Comparison of ENCODE assay signal across 27 cellular contexts in the genomic region with DNA sequence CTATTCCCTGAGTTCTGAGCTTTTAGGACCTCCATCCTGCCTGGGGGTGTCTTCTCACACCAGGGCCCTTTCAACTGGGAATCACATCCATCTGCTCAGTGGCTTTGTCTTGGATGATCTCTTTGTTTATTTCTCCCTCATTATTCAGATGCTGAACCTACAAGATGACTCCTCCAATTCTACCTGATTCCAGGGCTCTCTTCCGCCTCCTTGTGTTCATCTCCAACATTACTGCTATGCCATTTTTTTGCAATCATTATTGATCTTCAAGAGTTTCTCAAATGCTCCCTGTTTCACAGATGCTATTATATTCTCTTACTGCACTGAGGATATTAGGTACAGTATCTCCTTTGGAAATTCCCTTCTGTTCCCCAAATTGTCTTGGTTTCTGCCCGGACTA.
DNase-seq lines count a peak whose midpoint lies in the region; ATAC-seq, FAIRE-seq and TF ChIP-seq lines count a peak whose summit lies in the region.
"Had no signal": no experiment of that assay in that cellular context is flagged by ENCODE, and none has a peak within 500 bp of the region (broad histone marks: within the 10 kb centered on the region; RNA-seq: fewer than 3 reads in every experiment).

No MANE protein-coding gene starts in this region.

- no peak overlapping the region for H3K23ac ChIP-seq in H9 (ENCODE audit: insufficient read length, low read depth, low read length)

- H3K18ac ChIP-seq in H9 (ENCODE audit: insufficient read length, low read depth, low read length), result no peak overlapping the region

- TF ChIP-seq CTCF in H9 (conservative IDR thresholded peaks at IDR 0.05) (peak; percentile 69), glutamatergic neuron (IDR thresholded peaks at IDR 0.05; ENCODE audit: partially characterized antibody, unreplicated experiment) (peak; percentile 41), RWPE1 (conservative IDR thresholded peaks at IDR 0.05; ENCODE audit: low read depth) (no peak)

- FAIRE-seq in HTR-8/SVneo (lab: Jason Lieb, UNC), result no peak
- FAIRE-seq: endometrium, keratinocyte, pancreas had no signal

- peaks cover 8% of the 10 kb centered on the region; the same call in 1 of the 2 replicates for H3K36me3 ChIP-seq in BLaER1
- H3K36me3 ChIP-seq: MG63, pancreas had no signal

- H3K36me3 Mint-ChIP-seq in H9 (ENCODE audit: insufficient read depth in 1 of 3, low read depth in 3 of 3), result peaks cover 20 to 43% (median 27%) of the 10 kb centered on the region in 3 experiments
- peaks cover 18% of the 10 kb centered on the region for H3K36me3 Mint-ChIP-seq in glutamatergic neuron (ENCODE audit: unreplicated experiment)

- no peak overlapping the region for H3K4ac ChIP-seq in H9 (ENCODE audit: low read depth, low read length)

- no peak overlapping the region for H2BK120ac ChIP-seq in H9 (ENCODE audit: low read depth, low read length, poor library complexity, severe bottlenecking)

- peak overlapping the region; percentile 86 for H3K27ac ChIP-seq in BLaER1
- H3K27ac ChIP-seq in H9 (ENCODE audit: insufficient read length, low read depth, low read length), result no peak overlapping the region
- no peak overlapping the region for H3K27ac ChIP-seq in RWPE1
- H3K27ac ChIP-seq: GM23248, pancreas had no signal

- WGBS in H9 (ENCODE audit: extremely low coverage, insufficient read length, low lambda C conversion rate), result no CpG with 5 or more reads among the region's 2 CpGs

- H3K4me3 ChIP-seq in BLaER1, result peak overlapping the region; percentile 7; the same call in 1 of the 2 replicates
- H3K4me3 ChIP-seq: GM23248, MG63, pancreas had no signal

- H3K4me2 ChIP-seq in BLaER1, result peak overlapping the region; percentile 80
- H3K4me2 ChIP-seq in H9 (ENCODE audit: insufficient read depth, insufficient read length, low read length), result no peak overlapping the region

- H3K27me3 ChIP-seq in BLaER1 (no peaks in the 10 kb centered on the region), H9 (ENCODE audit: insufficient read depth, low read length) (no peaks in the 10 kb centered on the region)
- H3K27me3 ChIP-seq: MG63, pancreas had no signal

- peak overlapping the region; percentile 63 for H3K9ac ChIP-seq in BLaER1
- H3K9ac ChIP-seq in H9 (ENCODE audit: extremely low read depth, insufficient read length, low read length), result no peak overlapping the region
- H3K9ac ChIP-seq: GM23248 had no signal

- H4K91ac ChIP-seq in H9 (ENCODE audit: insufficient read length, low read depth, low read length), result no peak overlapping the region

- H3K14ac ChIP-seq in H9 (ENCODE audit: insufficient read depth, low read length), result no peak overlapping the region

- no peak overlapping the region for H2BK20ac ChIP-seq in H9 (ENCODE audit: low read depth, low read length, poor library complexity, severe bottlenecking)

- no peak for ATAC-seq in HG02678 (IDR thresholded peaks at IDR 0.05; ENCODE audit: unreplicated experiment)
- ATAC-seq: activated naive CD8-positive, alpha-beta T cell treated with anti-CD3 and anti-CD28 coated beads, Interleukin-2, amount 50 U/mL, for 24 hours; pancreas; right cardiac atrium had no signal

- H4K20me1 ChIP-seq in BLaER1 (no peaks in the 10 kb centered on the region), H9 (ENCODE audit: control insufficient read depth, insufficient read depth, insufficient read length) (no peaks in the 10 kb centered on the region)

- CTCF ChIA-PET in RWPE1 (lab: Yijun Ruan, JAX), result no interaction called here

- H3K56ac ChIP-seq in H9 (ENCODE audit: insufficient read length, low read depth, low read length), result no peak overlapping the region

- H2AK5ac ChIP-seq in H9 (ENCODE audit: insufficient read length, low read length), result no peak overlapping the region

- in situ Hi-C loops in SK-MEL-5 (cut with HindIII; ENCODE audit: low pct_unique_long_range_greater_than_20kb, low sequenced_read_pairs), result no loop called here

- H3K9me3 Mint-ChIP-seq in H9, result peaks cover 35 to 42% of the 10 kb centered on the region in 2 experiments
- peaks cover 18% of the 10 kb centered on the region for H3K9me3 Mint-ChIP-seq in glutamatergic neuron (ENCODE audit: unreplicated experiment)

- H3T11ph ChIP-seq in H9 (ENCODE audit: low read length), result no peak overlapping the region

- H2BK12ac ChIP-seq in H9 (ENCODE audit: insufficient read length, low read depth, low read length), result no peak overlapping the region

- no peak overlapping the region for H3K4me3 Mint-ChIP-seq in H9
- H3K4me3 Mint-ChIP-seq in glutamatergic neuron (ENCODE audit: unreplicated experiment), result no peak overlapping the region
- H3K4me3 Mint-ChIP-seq: activated naive CD8-positive, alpha-beta T cell treated with anti-CD3 and anti-CD28 coated beads, Interleukin-2, amount 50 U/mL, for 24 hours; nephron had no signal

- no peak overlapping the region for H4K8ac ChIP-seq in H9 (replicated peaks; ENCODE audit: insufficient read length, low read depth, low read length)

- POLR2A ChIA-PET in RWPE1 (lab: Yijun Ruan, JAX; ENCODE audit: low non-redundant PET), result no interaction called here

- H4K5ac ChIP-seq in H9 (ENCODE audit: insufficient read length, low read depth, low read length), result no peak overlapping the region

- no peaks in the 10 kb centered on the region for H3K23me2 ChIP-seq in H9 (ENCODE audit: insufficient read length, low read depth, low read length, poor library complexity, severe bottlenecking)

- H3K27me3 Mint-ChIP-seq in H9 (ENCODE audit: low read depth), result peaks cover 5% of the 10 kb centered on the region
- peaks cover 2% of the 10 kb centered on the region for H3K27me3 Mint-ChIP-seq in glutamatergic neuron (ENCODE audit: unreplicated experiment)
- H3K27me3 Mint-ChIP-seq: activated naive CD8-positive, alpha-beta T cell treated with anti-CD3 and anti-CD28 coated beads, Interleukin-2, amount 50 U/mL, for 24 hours had no signal

- H3K4me1 Mint-ChIP-seq in H9, result peaks cover 6 to 11% of the 10 kb centered on the region in 2 experiments; a peak in 3 of 4 replicates
- H3K4me1 Mint-ChIP-seq in glutamatergic neuron (ENCODE audit: low read depth, unreplicated experiment), result no peaks in the 10 kb centered on the region
- H3K4me1 Mint-ChIP-seq: activated naive CD8-positive, alpha-beta T cell treated with anti-CD3 and anti-CD28 coated beads, Interleukin-2, amount 50 U/mL, for 24 hours had no signal

- H3K79me2 ChIP-seq in H9 (ENCODE audit: insufficient read depth, low read length), result no peaks in the 10 kb centered on the region

- no peak for DNase-seq in H9
- DNase-seq in SK-MEL-5 (ENCODE audit: low read depth, low spot score), result peak; percentile 33
- no peak for DNase-seq in glutamatergic neuron
- no peak for DNase-seq in RWPE1 (ENCODE audit: low spot score)
- no peak for DNase-seq in retina
- no peak for DNase-seq in HTR-8/SVneo (ENCODE audit: insufficient read length, low spot score)
- DNase-seq: activated CD4-positive, alpha-beta T cell treated with anti-CD3 and anti-CD28 coated beads for 48 hours; activated naive CD8-positive, alpha-beta T cell treated with anti-CD3 and anti-CD28 coated beads, Interleukin-2, amount 50 U/mL, for 24 hours; activated T-cell treated with anti-CD3 and anti-CD28 coated beads, Interleukin-2, amount 50 U/mL, for 48 hours; C1 segment of cervical spinal cord; central memory CD4-positive, alpha-beta T cell; COR-L47; GM23248; MG63; NCI-H1417; NCI-H2029 treated with DMSO at 0.1 percent for 48 hours; NCI-H226; NCI-H774; pancreas; right cardiac atrium; stimulated activated CD4-positive, alpha-beta T cell treated with anti-CD3 and anti-CD28 coated beads, Interleukin-2, amount 100 ng/mL, for 48 hours; trophoblast cell had no signal

- H2BK15ac ChIP-seq in H9 (ENCODE audit: low read depth, low read length), result peak overlapping the region; percentile 62; the same call in 1 of the 2 replicates

- no peak overlapping the region for H3K27ac Mint-ChIP-seq in H9
- no peak overlapping the region for H3K27ac Mint-ChIP-seq in glutamatergic neuron (ENCODE audit: unreplicated experiment)
- H3K27ac Mint-ChIP-seq: activated naive CD8-positive, alpha-beta T cell treated with anti-CD3 and anti-CD28 coated beads, Interleukin-2, amount 50 U/mL, for 24 hours; nephron had no signal

- H3K9me3 ChIP-seq in BLaER1 (peaks cover 35% of the 10 kb centered on the region), H9 (ENCODE audit: control insufficient read depth, low read depth, low read length) (peaks cover 15% of the 10 kb centered on the region)
- H3K9me3 ChIP-seq: pancreas had no signal

- H3K79me1 ChIP-seq in H9 (ENCODE audit: insufficient read depth, low read depth, low read length, poor library complexity, severe bottlenecking), result no peaks in the 10 kb centered on the region

- H2AFZ ChIP-seq in H9 (ENCODE audit: low read length), result no peak overlapping the region
- H2AFZ ChIP-seq: GM23248 had no signal

- H2BK5ac ChIP-seq in H9 (ENCODE audit: insufficient read length, low read length), result no peak overlapping the region

- H3K4me1 ChIP-seq in BLaER1 (peaks cover 67% of the 10 kb centered on the region), H9 (ENCODE audit: insufficient read depth, low read length) (no peaks in the 10 kb centered on the region)
